ENCODE assay signal across 21 cellular contexts in the genomic region with DNA sequence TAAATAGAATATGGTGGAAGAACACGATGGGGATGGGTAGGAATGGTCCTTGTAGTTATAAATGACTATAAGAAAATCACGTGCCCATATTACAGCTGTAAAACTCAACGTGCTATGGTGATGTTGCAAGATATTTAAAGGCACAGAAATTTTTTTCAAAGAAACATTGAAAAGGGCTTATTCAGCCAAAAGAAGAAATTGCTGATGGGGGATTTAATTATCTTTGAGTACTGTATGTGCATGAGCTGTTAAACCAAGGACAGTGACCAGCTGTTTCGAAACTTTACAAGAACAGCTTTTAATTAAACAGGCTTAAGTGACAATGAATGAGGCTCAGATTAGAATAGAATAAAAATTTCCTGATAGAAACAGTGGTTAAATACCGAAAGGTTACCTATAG.
DNase-seq lines count a peak whose midpoint lies in the region; ATAC-seq, FAIRE-seq and TF ChIP-seq lines count a peak whose summit lies in the region.
"Had no signal": no experiment of that assay in that cellular context is flagged by ENCODE, and none has a peak within 500 bp of the region (broad histone marks: within the 10 kb centered on the region; RNA-seq: fewer than 3 reads in every experiment).

No MANE protein-coding gene starts in this region.

- TF ChIP-seq CTCF in HepG2 (CRISPR knock-in tag; IDR thresholded peaks at IDR 0.05) = no peak
- no peak for TF ChIP-seq CTCF in right lobe of liver (IDR thresholded peaks at IDR 0.05)

- H3K27ac ChIP-seq in HepG2 (ENCODE audit: extremely low read length, insufficient read depth, low read length) (no peak overlapping the region), right lobe of liver (no peak overlapping the region), mesenchymal stem cell (ENCODE audit: low read length, poor library complexity, severe bottlenecking) (no peak overlapping the region)

- H3K79me2 ChIP-seq in HepG2 (ENCODE audit: insufficient read depth, low read length) = no peaks in the 10 kb centered on the region

- TF ChIP-seq RAD21 in HepG2 (CRISPR knock-in tag; IDR thresholded peaks at IDR 0.05) = no peak

- H3K4me3 ChIP-seq in HepG2 (replicated peaks in 1 of 3; ENCODE audit: insufficient read depth in 1 of 3, low read depth in 2 of 3, low read length in 3 of 3) = no peak overlapping the region
- H3K4me3 ChIP-seq in right lobe of liver = no peak overlapping the region
- H3K4me3 ChIP-seq in mesenchymal stem cell (ENCODE audit: insufficient read depth in 1 of 2, low read depth in 1 of 2, low read length in 2 of 2) = no peak overlapping the region
- H3K4me3 ChIP-seq: K562 had no signal

- H3K36me3 ChIP-seq in HepG2 (replicated peaks in 1 of 2; ENCODE audit: control insufficient read depth in 1 of 2, insufficient read depth in 2 of 2, low read length in 2 of 2) (no peaks in the 10 kb centered on the region), right lobe of liver (no peaks in the 10 kb centered on the region), mesenchymal stem cell (ENCODE audit: control insufficient read depth in 1 of 2, insufficient read depth in 2 of 2, low read depth in 1 of 2, low read length in 2 of 2) (no peaks in the 10 kb centered on the region)
- H3K36me3 ChIP-seq: BE2C had no signal

- CTCF ChIA-PET in HepG2 (lab: Yijun Ruan, JAX; ENCODE audit: low intra/inter-chr PET ratio, low total read pairs) = no interaction called here

- BruUV-seq in HepG2 (replicated peaks; lab: Mats Ljungman, UMichigan) = no TSS peak

- no peak overlapping the region for H3K4ac ChIP-seq in mesenchymal stem cell (ENCODE audit: low read depth in 1 of 2, low read length in 2 of 2)

- DNase-seq in HepG2 (ENCODE audit: low spot score) = no peak
- no peak for DNase-seq in right lobe of liver
- peak; percentile 18 for DNase-seq in RPMI8226
- DNase-seq in mesenchymal stem cell = peak; percentile 1
- no peak for DNase-seq in EL
- DNase-seq: ACHN; BE2C; C1 segment of cervical spinal cord; CD4-positive, CD25-positive, alpha-beta regulatory T cell; CD8-positive, alpha-beta memory T cell; COR-L47; DMS 273 treated with DMSO at 0.1 percent for 48 hours; DMS53; DND-41; H9 had no signal

- intact Hi-C loops in HepG2 (cut with micrococcal nuclease; ENCODE audit: unreplicated experiment) = no loop called here
- intact Hi-C loops in right lobe of liver (cut with DNase I) = no loop called here

- no peaks in the 10 kb centered on the region for H3K9me3 ChIP-seq in HepG2 (ENCODE audit: low read length)
- no peaks in the 10 kb centered on the region for H3K9me3 ChIP-seq in right lobe of liver
- H3K9me3 ChIP-seq in mesenchymal stem cell (ENCODE audit: control insufficient read depth, low read length) = peaks cover 10% of the 10 kb centered on the region
- H3K9me3 ChIP-seq: BE2C had no signal

- no peaks in the 10 kb centered on the region for H3K79me1 ChIP-seq in mesenchymal stem cell (replicated peaks; ENCODE audit: low read length, poor library complexity, severe bottlenecking)

- H3K9ac ChIP-seq in HepG2 (ENCODE audit: insufficient read depth, low read depth, low read length) = no peak overlapping the region
- no peak overlapping the region for H3K9ac ChIP-seq in mesenchymal stem cell (ENCODE audit: low read length)

- POLR2A ChIA-PET in HepG2 (lab: Yijun Ruan, JAX) = no interaction called here

- WGBS in HepG2 (ENCODE audit: low lambda C conversion rate) = 5% methylated on average over 5 of the region's 5 CpGs
- 50% methylated on average over 5 of the region's 5 CpGs for WGBS in right lobe of liver (ENCODE audit: insufficient coverage, low coverage, low lambda C conversion rate, missing lambda C conversion rate)
- 85% methylated on average over 4 of the region's 5 CpGs for WGBS in mesenchymal stem cell

- in situ Hi-C loops in HepG2 (cut with HindIII; ENCODE audit: extremely low pct_ligation_motif_present, low pct_unique_long_range_greater_than_20kb) = no loop called here

- H3K23ac ChIP-seq in mesenchymal stem cell (ENCODE audit: low read length in 2 of 2) = no peak overlapping the region

- H4K8ac ChIP-seq in mesenchymal stem cell (ENCODE audit: low read length) = no peak overlapping the region

- H2BK5ac ChIP-seq in mesenchymal stem cell (ENCODE audit: low read depth, low read length, poor library complexity, severe bottlenecking) = no peak overlapping the region

- H3K4me2 ChIP-seq in HepG2 (ENCODE audit: low read depth, low read length) = no peak overlapping the region
- H3K4me2 ChIP-seq in mesenchymal stem cell (ENCODE audit: low read length, poor library complexity, severe bottlenecking) = no peak overlapping the region

- H2BK15ac ChIP-seq in mesenchymal stem cell (ENCODE audit: low read depth, poor library complexity, severe bottlenecking) = no peak overlapping the region

- H2BK120ac ChIP-seq in mesenchymal stem cell (ENCODE audit: low read depth, low read length) = no peak overlapping the region

- H2AFZ ChIP-seq in HepG2 (ENCODE audit: low read length) (no peak overlapping the region), mesenchymal stem cell (ENCODE audit: low read depth, low read length) (no peak overlapping the region)

- TF ChIP-seq EP300 in HepG2 (IDR thresholded peaks at IDR 0.05; ENCODE audit: low read depth in 2 of 2, low read length in 2 of 2) = no peak
- TF ChIP-seq EP300 in HepG2 (CRISPR knock-in tag; IDR thresholded peaks at IDR 0.05; ENCODE audit: borderline replicate concordance) = no peak

- H3K14ac ChIP-seq in mesenchymal stem cell (ENCODE audit: low read length in 2 of 2) = no peak overlapping the region

- H3K18ac ChIP-seq in mesenchymal stem cell (ENCODE audit: low read depth in 1 of 2, low read length in 2 of 2) = no peak overlapping the region

- H2BK12ac ChIP-seq in mesenchymal stem cell (ENCODE audit: low read length in 2 of 2) = no peak overlapping the region

- H4K20me1 ChIP-seq in HepG2 (ENCODE audit: insufficient read depth, low read length) = no peaks in the 10 kb centered on the region

- ATAC-seq in HepG2 = no peak
- ATAC-seq in right lobe of liver = no peak
- ATAC-seq in HG03432 (IDR thresholded peaks at IDR 0.05; ENCODE audit: unreplicated experiment) = no peak
- ATAC-seq: K562 had no signal

- TF ChIP-seq POLR2A in HepG2 (IDR thresholded peaks at IDR 0.05; ENCODE audit: insufficient read depth in 1 of 2, low read depth in 2 of 2, low read length in 2 of 2) (no peak), right lobe of liver (IDR thresholded peaks at IDR 0.05) (no peak)

- H4K91ac ChIP-seq in mesenchymal stem cell (ENCODE audit: low read length) = no peak overlapping the region

- no peaks in the 10 kb centered on the region for H3K27me3 ChIP-seq in HepG2 (ENCODE audit: control insufficient read depth in 1 of 2, insufficient read depth in 2 of 2, low read length in 2 of 2)
- no peaks in the 10 kb centered on the region for H3K27me3 ChIP-seq in right lobe of liver
- no peaks in the 10 kb centered on the region for H3K27me3 ChIP-seq in mesenchymal stem cell (ENCODE audit: control insufficient read depth in 1 of 2, insufficient read depth in 1 of 2, low read length in 2 of 2)
- H3K27me3 ChIP-seq: BE2C had no signal

- H2AK5ac ChIP-seq in mesenchymal stem cell (ENCODE audit: low read length, severe bottlenecking) = no peak overlapping the region

- no peak for FAIRE-seq in HepG2 (lab: Jason Lieb, UNC)
- FAIRE-seq: G401.6, GM12891, GM18507, H1, K562 had no signal

- H3K4me1 ChIP-seq in HepG2 (ENCODE audit: insufficient read depth, low read length) = no peaks in the 10 kb centered on the region
- no peaks in the 10 kb centered on the region for H3K4me1 ChIP-seq in right lobe of liver
- H3K4me1 ChIP-seq in mesenchymal stem cell (ENCODE audit: control insufficient read depth, insufficient read depth, low read depth, low read length) = no peaks in the 10 kb centered on the region
- H3K4me1 ChIP-seq: BE2C had no signal

TF ChIP-seq in HepG2, 621 proteins besides CTCF, POLR2A, EP300 and RAD21:
- TF ChIP-seq ATM (IDR thresholded peaks at IDR 0.05; ENCODE audit: borderline replicate concordance) (no peak), MAFF (IDR thresholded peaks at IDR 0.05; ENCODE audit: low read depth, low read length) (peak; percentile 74), MAFK (conservative IDR thresholded peaks at IDR 0.05 in 1 of 2, IDR thresholded peaks at IDR 0.05 in 1 of 2; ENCODE audit: low read length in 2 of 2) (peak; percentile 54 to 73; a peak in 3 of 4 replicates)

Comparison
In these comparisons a context has a peak if more than half of its experiments do, and no peak if none do; other contexts are left out.
1. DNase-seq: peak in RPMI8226 (single experiment) and mesenchymal stem cell (single experiment); none in HepG2 (single experiment), right lobe of liver (0 of 3) and EL (single experiment).